13 cellular contexts compared by ENCODE assay signal in genomic region chr1:40397258-40397657, GRCh38. TPM values are rescaled to one million over a fixed set of nuclear protein-coding genes. Genes with fewer than 3 reads are reported as not detected.
DNase-seq lines count a peak whose midpoint lies in the region; ATAC-seq, FAIRE-seq and TF ChIP-seq lines count a peak whose summit lies in the region.
"Had no signal": no experiment of that assay in that cellular context is flagged by ENCODE, and none has a peak within 500 bp of the region (broad histone marks: within the 10 kb centered on the region; RNA-seq: fewer than 3 reads in every experiment).

No MANE protein-coding gene starts in this region.

- no peak for TF ChIP-seq CTCF in mucosa of descending colon (IDR thresholded peaks at IDR 0.05)

- no peaks in the 10 kb centered on the region for H3K9me3 ChIP-seq in mucosa of descending colon
- H3K9me3 ChIP-seq: SJSA1 had no signal

- peak overlapping the region; percentile 33 for H3K27ac ChIP-seq in caudate nucleus (ENCODE audit: low read depth, low read length)
- H3K27ac ChIP-seq: C4-2B, SJSA1, WERI-Rb-1 had no signal

- intact Hi-C loops in mucosa of descending colon (cut with DNase I, micrococcal nuclease) = no loop called here

- H3K4me1 ChIP-seq in mucosa of descending colon (ENCODE audit: low read depth) = peaks cover 8% of the 10 kb centered on the region

- no peak for ATAC-seq in HG02798 (IDR thresholded peaks at IDR 0.05; ENCODE audit: poor library complexity, unreplicated experiment)
- no peak for ATAC-seq in mucosa of descending colon
- ATAC-seq: HCT116 had no signal

- H3K4me3 ChIP-seq in mucosa of descending colon = no peak overlapping the region
- H3K4me3 ChIP-seq: SJSA1 had no signal

- H3K36me3 ChIP-seq in mucosa of descending colon (ENCODE audit: low read depth) = no peaks in the 10 kb centered on the region
- H3K36me3 ChIP-seq: SJSA1, WERI-Rb-1 had no signal

- peak; percentile 63 for DNase-seq in CD1c-positive myeloid dendritic cell (ENCODE audit: extremely low spot score)
- DNase-seq in GM12892 (ENCODE audit: insufficient read length) = no peak
- no peak for DNase-seq in caudate nucleus (lab: John Stamatoyannopoulos, UW)
- peak; percentile 37 for DNase-seq in pons (ENCODE audit: low spot score)
- no peak for DNase-seq in NCI-H82 treated with DMSO at 0.1 percent for 48 hours (lab: John Stamatoyannopoulos, UW; ENCODE audit: unreplicated experiment)
- DNase-seq in mucosa of descending colon = no peak
- DNase-seq: NCI-H2081 treated with DMSO at 0.1 percent for 48 hours, occipital lobe, WERI-Rb-1 had no signal

- TF ChIP-seq POLR2A in GM12892 (IDR thresholded peaks at IDR 0.05; ENCODE audit: low read depth, low read length) = no peak

- peak; percentile 74 for FAIRE-seq in GM12892 (lab: Jason Lieb, UNC)

RNA-seq across cellular contexts. Expression of gene SMAP2, which starts 23.7 kb away (rescaled TPM):
- 122 TPM for polyA plus RNA-seq in GM12892 (2012; ENCODE audit: missing spikeins)
- 10 to 100 TPM; 22.0 to 35.6 (median 24.7) TPM for total RNA-seq in mucosa of descending colon

RNA-seq across cellular contexts. Expression of gene ZFP69B, which starts 53.0 kb away (rescaled TPM):
- polyA plus RNA-seq in GM12892 (2012; ENCODE audit: missing spikeins) = 2.8 TPM
- total RNA-seq in mucosa of descending colon = 1 to 10 TPM; 1.4 to 2.1 (median 2.1) TPM

Comparison
In these comparisons a context has a peak if more than half of its experiments do, and no peak if none do; other contexts are left out.
1. DNase-seq: peak in CD1c-positive myeloid dendritic cell (single experiment) and pons (single experiment); none in GM12892 (single experiment), caudate nucleus (0 of 61), NCI-H82 treated with DMSO at 0.1 percent for 48 hours (single experiment) and mucosa of descending colon (0 of 3).